8 cellular contexts compared by ENCODE assay signal in the genomic region with DNA sequence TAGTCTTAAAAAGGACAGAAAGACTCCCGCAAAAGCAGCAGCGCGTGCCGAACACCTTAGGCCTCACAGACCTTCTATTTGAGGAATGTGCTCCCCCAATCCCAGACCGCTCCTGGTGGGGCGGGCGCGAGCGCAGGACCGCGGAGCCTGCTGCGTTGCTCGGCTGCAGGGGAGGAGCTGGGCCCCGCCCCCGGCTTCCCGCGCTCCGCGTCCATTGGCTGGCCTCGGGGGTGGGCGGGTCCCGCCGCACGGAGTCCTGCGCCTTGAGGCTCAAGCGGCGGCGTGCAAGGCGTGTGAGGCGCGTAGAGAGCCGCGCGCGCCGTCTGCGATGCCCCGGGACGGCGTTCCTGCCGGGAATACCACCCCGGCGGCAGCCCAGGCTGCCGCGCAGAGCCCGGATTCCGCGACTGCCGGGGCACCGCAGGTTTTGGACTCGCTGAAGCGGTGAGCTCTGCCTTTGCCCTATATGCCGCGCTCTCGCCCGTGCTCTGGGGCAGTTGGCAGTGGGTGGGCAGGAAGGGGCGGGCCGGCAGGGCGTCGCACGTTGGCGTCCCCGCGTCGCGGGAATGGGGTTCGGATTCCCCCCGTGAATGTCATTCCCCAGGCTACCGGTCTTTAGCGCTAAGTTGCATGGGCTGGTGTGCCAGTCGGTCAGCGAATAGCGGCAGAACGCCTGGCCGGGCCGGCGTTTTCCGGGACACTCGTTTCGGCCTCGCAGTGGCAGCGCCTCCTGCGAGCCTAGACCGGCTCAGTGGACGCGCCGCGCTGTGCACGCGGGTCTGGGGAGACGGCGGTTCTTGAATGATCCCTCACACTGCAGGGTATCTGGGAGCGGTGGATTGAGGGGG. TPM values are rescaled to one million over a fixed set of nuclear protein-coding genes. Genes with fewer than 3 reads are reported as not detected.
A peak's percentile ranks its signal among the peaks of the same experiment; 100 is the strongest.
DNase-seq lines count a peak whose midpoint lies in the region; ATAC-seq, FAIRE-seq and TF ChIP-seq lines count a peak whose summit lies in the region.

No MANE protein-coding gene starts in this region.

- H3K4me3 ChIP-seq in bronchial epithelial cell (ENCODE audit: low read depth, low read length) (peak overlapping the region; percentile 38), small intestine (ENCODE audit: low read depth in 1 of 2, low read length in 2 of 2) (peak overlapping the region; percentile 23 to 45)

- FAIRE-seq in GM18507 (lab: Jason Lieb, UNC) (peak; percentile 79), bronchial epithelial cell (lab: Jason Lieb, UNC) (no peak), small intestine (lab: Jason Lieb, UNC) (no peak)

- peaks cover 47% of the 10 kb centered on the region for H3K27me3 Mint-ChIP-seq in activated B cell treated with CpG ODN at 0.5 μM for 24 hours

- TF ChIP-seq CTCF in activated B cell treated with CpG ODN at 0.5 μM for 24 hours (IDR thresholded peaks at IDR 0.05) (no peak), bronchial epithelial cell (IDR thresholded peaks at IDR 0.05; ENCODE audit: insufficient read depth, low read length, severe bottlenecking) (no peak)

- CTCF ChIA-PET in activated B cell treated with CpG ODN at 0.5 μM for 24 hours (lab: Charles Lee): interaction anchor here (1.8 to 1.9 kb wide), 2 partner anchors 23 to 55 kb away, joined by 4 to 10 read pairs; a partner anchor contains a TSS

- peak overlapping the region; percentile 84 for H3K4me3 Mint-ChIP-seq in activated B cell treated with CpG ODN at 0.5 μM for 24 hours

- POLR2A ChIA-PET in activated B cell treated with CpG ODN at 0.5 μM for 24 hours (lab: Charles Lee): interaction anchor here (0.6 to 1.4 kb wide), 4 partner anchors 49 to 205 kb away, joined by 4 to 8 read pairs (median 6); a partner anchor contains a TSS

- H3K9me3 Mint-ChIP-seq in activated B cell treated with CpG ODN at 0.5 μM for 24 hours: no peaks in the 10 kb centered on the region

- H3K27me3 ChIP-seq in bronchial epithelial cell (ENCODE audit: control insufficient read depth, insufficient read depth, low read length) (peaks cover 27% of the 10 kb centered on the region), small intestine (ENCODE audit: control insufficient read depth in 2 of 2, insufficient read depth in 2 of 2, low read length in 2 of 2) (peaks cover 0 to 7% of the 10 kb centered on the region in 2 donors)

- DNase-seq in GM18507 (ENCODE audit: extremely low spot score, insufficient read length, low read depth): peak; percentile 92
- peak; percentile 84 to 86 for DNase-seq in NCI-H2081 (lab: John Stamatoyannopoulos, UW)
- DNase-seq in activated B cell treated with CpG ODN at 0.5 μM for 24 hours: peak; percentile 90
- peak; percentile 49 for DNase-seq in bronchial epithelial cell (ENCODE audit: low read depth)
- peak; percentile 88 for DNase-seq in inferior parietal cortex (ENCODE audit: extremely low spot score)
- peak; percentile 76 for DNase-seq in small intestine
- no peak for DNase-seq in NCI-H2029 treated with DMSO at 0.1 percent for 48 hours (lab: John Stamatoyannopoulos, UW)

- H3K4me1 Mint-ChIP-seq in activated B cell treated with CpG ODN at 0.5 μM for 24 hours: peaks cover 12% of the 10 kb centered on the region

- H3K9me3 ChIP-seq in small intestine (ENCODE audit: control insufficient read depth, low read depth): no peaks in the 10 kb centered on the region

- no peaks in the 10 kb centered on the region for H3K36me3 Mint-ChIP-seq in activated B cell treated with CpG ODN at 0.5 μM for 24 hours (ENCODE audit: low read depth)

- intact Hi-C loops in activated B cell treated with CpG ODN at 0.5 μM for 24 hours (cut with micrococcal nuclease): loop anchor here (1.0 to 5.0 kb wide), 4 partner anchors 49 to 146 kb away; a partner anchor contains a TSS

- H3K27ac ChIP-seq in small intestine (ENCODE audit: low read depth in 1 of 2, low read length in 1 of 2): no peak overlapping the region

- H3K36me3 ChIP-seq in bronchial epithelial cell (ENCODE audit: control insufficient read depth, insufficient read depth, low read length) (no peaks in the 10 kb centered on the region), small intestine (ENCODE audit: control insufficient read depth in 2 of 2, insufficient read depth in 2 of 2, low read length in 2 of 2) (no peaks in the 10 kb centered on the region)

- 1 to 2% (median 2%) methylated on average over 51 to 93 of the region's 93 CpGs for WGBS in small intestine, 3 donors

- ATAC-seq in HG02938 (IDR thresholded peaks at IDR 0.05; ENCODE audit: unreplicated experiment) (peak; percentile 94), activated B cell treated with CpG ODN at 0.5 μM for 24 hours (ENCODE audit: low read depth) (peak; percentile 99)

- H3K27ac Mint-ChIP-seq in activated B cell treated with CpG ODN at 0.5 μM for 24 hours: no peak overlapping the region

- peaks cover 0 to 7% of the 10 kb centered on the region in 2 donors for H3K4me1 ChIP-seq in small intestine (ENCODE audit: control insufficient read depth in 2 of 2, insufficient read depth in 1 of 2, low read depth in 1 of 2, low read length in 1 of 2)

RNA-seq across cellular contexts. Expression of a gene that starts 49.6 kb away (rescaled TPM):
- 3.7 and 4.0 TPM in 2 replicates for total RNA-seq in activated B cell treated with CpG ODN at 0.5 μM for 24 hours
- 1.3 and 5.2 TPM in 2 replicates for total RNA-seq in bronchial epithelial cell
- 1 to 10 TPM in 1 of 3 donors, under 1 TPM in 2; 0.45 to 1.9 (median 0.81) TPM for polyA plus RNA-seq in small intestine

RNA-seq across cellular contexts. Expression of a gene that starts 55.0 kb away (rescaled TPM):
- 125 and 152 TPM in 2 replicates for total RNA-seq in activated B cell treated with CpG ODN at 0.5 μM for 24 hours
- total RNA-seq in bronchial epithelial cell: 86.9 and 112 TPM in 2 replicates
- polyA plus RNA-seq in small intestine: 100 to 1,000 TPM in 1 of 3 donors, 10 to 100 TPM in 2; 51.1 to 106 (median 54.9) TPM
